2 cellular contexts compared by ENCODE assay signal in the genomic region with DNA sequence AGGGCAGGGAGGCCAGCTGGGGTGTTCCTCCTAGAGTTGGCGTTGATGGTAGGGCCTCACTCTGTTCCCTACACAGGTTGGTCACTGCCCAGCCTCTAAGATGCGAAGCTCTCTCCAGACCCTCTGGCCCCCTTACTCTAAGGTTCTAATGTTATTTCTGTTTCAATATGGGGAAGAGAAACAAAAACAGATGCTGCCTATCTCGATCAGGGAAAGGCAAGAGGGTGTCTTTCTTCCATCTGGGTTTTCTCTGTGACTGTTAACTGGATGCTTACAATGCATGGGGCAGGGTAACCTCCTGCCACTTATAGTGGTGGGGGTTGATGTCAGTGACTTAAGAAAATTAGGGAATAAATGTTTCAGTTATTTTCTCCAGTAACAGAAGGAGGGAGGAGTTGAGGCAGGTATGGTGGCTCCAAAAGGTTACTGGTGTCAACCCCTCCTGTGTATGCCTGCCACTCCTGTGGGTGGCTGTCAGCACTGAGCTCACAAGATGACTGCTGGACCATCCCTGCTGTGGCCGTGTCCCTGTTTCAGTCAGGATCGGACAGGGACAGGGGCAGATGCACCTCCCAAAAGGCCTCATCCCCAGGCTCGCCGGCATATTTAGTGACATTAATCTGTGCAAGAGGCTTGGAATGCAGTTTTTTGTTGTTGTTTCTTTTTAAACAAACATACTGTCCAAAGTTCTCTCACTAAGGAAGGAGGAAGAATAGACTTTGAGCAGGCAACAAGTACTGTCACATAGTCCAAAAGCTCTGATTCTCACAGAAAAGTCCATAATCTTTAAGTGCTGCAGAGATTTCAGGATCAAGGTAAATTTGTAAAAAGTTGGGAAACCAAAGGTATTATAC.
TF ChIP-seq lines count a peak whose summit lies in the region.

No MANE protein-coding gene starts in this region.

TF ChIP-seq in A549, 52 proteins besides CTCF, POLR2A, EP300 and RAD21:
- TF ChIP-seq HOXB5 (CRISPR knock-in tag; IDR thresholded peaks at IDR 0.05) (no peak), ZNF302 (CRISPR knock-in tag; IDR thresholded peaks at IDR 0.05) (no peak), CEBPB (IDR thresholded peaks at IDR 0.05) (no peak), KDM5A (IDR thresholded peaks at IDR 0.05) (no peak), FOSL2 (IDR thresholded peaks at IDR 0.05) (no peak), FOSL2 (CRISPR knock-in tag; IDR thresholded peaks at IDR 0.05) (no peak), JUN (IDR thresholded peaks at IDR 0.05) (no peak), KDM1A (IDR thresholded peaks at IDR 0.05; ENCODE audit: low read depth) (no peak), ZSCAN20 (CRISPR knock-in tag; IDR thresholded peaks at IDR 0.05) (no peak), MYC (IDR thresholded peaks at IDR 0.05; ENCODE audit: borderline replicate concordance, low read length) (no peak), MAZ (IDR thresholded peaks at IDR 0.05; ENCODE audit: borderline replicate concordance, low read depth, low read length) (no peak), NPAS2 (CRISPR knock-in tag; IDR thresholded peaks at IDR 0.05; ENCODE audit: borderline replicate concordance) (no peak)
- TF ChIP-seq, protein P1, sequence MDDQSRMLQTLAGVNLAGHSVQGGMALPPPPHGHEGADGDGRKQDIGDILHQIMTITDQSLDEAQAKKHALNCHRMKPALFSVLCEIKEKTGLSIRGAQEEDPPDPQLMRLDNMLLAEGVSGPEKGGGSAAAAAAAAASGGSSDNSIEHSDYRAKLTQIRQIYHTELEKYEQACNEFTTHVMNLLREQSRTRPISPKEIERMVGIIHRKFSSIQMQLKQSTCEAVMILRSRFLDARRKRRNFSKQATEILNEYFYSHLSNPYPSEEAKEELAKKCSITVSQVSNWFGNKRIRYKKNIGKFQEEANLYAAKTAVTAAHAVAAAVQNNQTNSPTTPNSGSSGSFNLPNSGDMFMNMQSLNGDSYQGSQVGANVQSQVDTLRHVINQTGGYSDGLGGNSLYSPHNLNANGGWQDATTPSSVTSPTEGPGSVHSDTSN (IDR thresholded peaks at IDR 0.05), result no peak
- TF ChIP-seq, protein P2, sequence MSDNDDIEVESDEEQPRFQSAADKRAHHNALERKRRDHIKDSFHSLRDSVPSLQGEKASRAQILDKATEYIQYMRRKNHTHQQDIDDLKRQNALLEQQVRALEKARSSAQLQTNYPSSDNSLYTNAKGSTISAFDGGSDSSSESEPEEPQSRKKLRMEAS (IDR thresholded peaks at IDR 0.05), result no peak

TF ChIP-seq in IMR-90, 13 proteins besides CTCF, POLR2A, EP300 and RAD21:
- TF ChIP-seq MAZ (IDR thresholded peaks at IDR 0.05; ENCODE audit: borderline replicate concordance, low read depth, low read length), result no peak
- no peak for TF ChIP-seq RCOR1 (IDR thresholded peaks at IDR 0.05; ENCODE audit: insufficient replicate concordance, low read length)
- TF ChIP-seq, protein P3, sequence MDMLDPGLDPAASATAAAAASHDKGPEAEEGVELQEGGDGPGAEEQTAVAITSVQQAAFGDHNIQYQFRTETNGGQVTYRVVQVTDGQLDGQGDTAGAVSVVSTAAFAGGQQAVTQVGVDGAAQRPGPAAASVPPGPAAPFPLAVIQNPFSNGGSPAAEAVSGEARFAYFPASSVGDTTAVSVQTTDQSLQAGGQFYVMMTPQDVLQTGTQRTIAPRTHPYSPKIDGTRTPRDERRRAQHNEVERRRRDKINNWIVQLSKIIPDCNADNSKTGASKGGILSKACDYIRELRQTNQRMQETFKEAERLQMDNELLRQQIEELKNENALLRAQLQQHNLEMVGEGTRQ (IDR thresholded peaks at IDR 0.05; ENCODE audit: low read depth, low read length), result no peak
- TF ChIP-seq CEBPB (IDR thresholded peaks at IDR 0.05; ENCODE audit: low read depth, low read length), result no peak
- no peak for TF ChIP-seq SMC3 (IDR thresholded peaks at IDR 0.05; ENCODE audit: low read depth, low read length)
- no peak for TF ChIP-seq BHLHE40 (IDR thresholded peaks at IDR 0.05; ENCODE audit: low read depth, low read length)
- no peak for TF ChIP-seq MXI1 (IDR thresholded peaks at IDR 0.05; ENCODE audit: borderline replicate concordance, low read depth, low read length)
- TF ChIP-seq MAFK (IDR thresholded peaks at IDR 0.05; ENCODE audit: low read depth, low read length), result no peak
- TF ChIP-seq CHD1 (IDR thresholded peaks at IDR 0.05; ENCODE audit: low read depth, low read length), result no peak
- TF ChIP-seq NFE2L2 (IDR thresholded peaks at IDR 0.05; ENCODE audit: low read depth, low read length), result no peak
- TF ChIP-seq, protein P4, sequence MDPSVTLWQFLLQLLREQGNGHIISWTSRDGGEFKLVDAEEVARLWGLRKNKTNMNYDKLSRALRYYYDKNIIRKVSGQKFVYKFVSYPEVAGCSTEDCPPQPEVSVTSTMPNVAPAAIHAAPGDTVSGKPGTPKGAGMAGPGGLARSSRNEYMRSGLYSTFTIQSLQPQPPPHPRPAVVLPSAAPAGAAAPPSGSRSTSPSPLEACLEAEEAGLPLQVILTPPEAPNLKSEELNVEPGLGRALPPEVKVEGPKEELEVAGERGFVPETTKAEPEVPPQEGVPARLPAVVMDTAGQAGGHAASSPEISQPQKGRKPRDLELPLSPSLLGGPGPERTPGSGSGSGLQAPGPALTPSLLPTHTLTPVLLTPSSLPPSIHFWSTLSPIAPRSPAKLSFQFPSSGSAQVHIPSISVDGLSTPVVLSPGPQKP (IDR thresholded peaks at IDR 0.05; ENCODE audit: borderline replicate concordance, low read depth, low read length), result no peak
- no peak for TF ChIP-seq FOS (IDR thresholded peaks at IDR 0.05; ENCODE audit: low read depth, low read length)
- TF ChIP-seq RFX5 (IDR thresholded peaks at IDR 0.05; ENCODE audit: low read depth, low read length), result no peak
TF ChIP-seq in IMR-90: peak in this region for 0.
